ENCODE assay signal across 10 cellular contexts in the genomic region with DNA sequence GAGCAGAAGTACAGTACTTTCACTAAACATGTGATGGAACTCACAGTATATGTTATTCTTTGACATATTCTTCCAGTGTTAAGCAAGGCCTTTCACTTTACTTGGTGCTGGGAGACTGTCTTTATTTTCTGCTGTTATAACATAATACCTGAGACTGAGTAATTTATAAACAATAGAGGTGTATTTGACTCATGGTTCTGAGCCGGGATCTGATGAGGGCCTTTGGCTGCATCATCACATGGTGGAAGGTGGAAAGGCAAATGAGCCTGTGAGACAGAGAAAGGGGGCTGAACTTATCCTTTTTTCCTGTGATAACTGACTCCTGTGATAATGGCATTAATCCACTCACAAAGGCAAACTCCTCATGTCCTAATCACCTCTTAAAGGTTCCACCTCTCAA. TPM values are rescaled to one million over a fixed set of nuclear protein-coding genes. Genes with fewer than 3 reads are reported as not detected.
DNase-seq lines count a peak whose midpoint lies in the region; ATAC-seq and TF ChIP-seq lines count a peak whose summit lies in the region.
"Had no signal": no experiment of that assay in that cellular context is flagged by ENCODE, and none has a peak within 500 bp of the region (broad histone marks: within the 10 kb centered on the region; RNA-seq: fewer than 3 reads in every experiment).

No MANE protein-coding gene starts in this region.

- H2AFZ ChIP-seq in smooth muscle cell (ENCODE audit: low read depth): no peak overlapping the region

- no peak for ATAC-seq in right cardiac atrium
- no peak for ATAC-seq in HG03108 (IDR thresholded peaks at IDR 0.05; ENCODE audit: unreplicated experiment)

- peak overlapping the region; percentile 98 for H3K4me2 ChIP-seq in smooth muscle cell

- no peaks in the 10 kb centered on the region for H3F3A ChIP-seq in smooth muscle cell (ENCODE audit: low read depth)

- H4K20me1 ChIP-seq in smooth muscle cell (ENCODE audit: low read depth): no peaks in the 10 kb centered on the region

- H3K27me3 ChIP-seq in right cardiac atrium (ENCODE audit: control insufficient read depth, insufficient read depth) (no peaks in the 10 kb centered on the region), smooth muscle cell (ENCODE audit: low read depth) (no peaks in the 10 kb centered on the region)

- no peaks in the 10 kb centered on the region for H3K36me3 ChIP-seq in smooth muscle cell (ENCODE audit: low read depth)

- H3K79me2 ChIP-seq in smooth muscle cell (ENCODE audit: low read depth): peaks cover 49% of the 10 kb centered on the region

- H3K36me3 Mint-ChIP-seq in T-helper 1 cell treated with Interleukin-12 subunit alpha and Interleukin-12 subunit beta and Interleukin-4 antibody, amounts not matched to agents 30 μg/mL and 1 μg/mL, for 36 hours (ENCODE audit: low read depth): peaks cover 10% of the 10 kb centered on the region
- peaks cover 10% of the 10 kb centered on the region for H3K36me3 Mint-ChIP-seq in activated CD4-positive, alpha-beta memory T cell treated with anti-CD3 and anti-CD28 coated beads for 36 hours

- no peaks in the 10 kb centered on the region for H3K9me3 Mint-ChIP-seq in T-helper 1 cell treated with Interleukin-12 subunit alpha and Interleukin-12 subunit beta and Interleukin-4 antibody, amounts not matched to agents 30 μg/mL and 1 μg/mL, for 36 hours
- no peaks in the 10 kb centered on the region for H3K9me3 Mint-ChIP-seq in activated CD4-positive, alpha-beta memory T cell treated with anti-CD3 and anti-CD28 coated beads for 36 hours

- 65% methylated on average over 1 of the region's 1 CpG for WGBS in right cardiac atrium
- 97% methylated on average over 1 of the region's 1 CpG for WGBS in smooth muscle cell (ENCODE audit: low lambda C conversion rate)

- no peaks in the 10 kb centered on the region for H3K27me3 Mint-ChIP-seq in T-helper 1 cell treated with Interleukin-12 subunit alpha and Interleukin-12 subunit beta and Interleukin-4 antibody, amounts not matched to agents 30 μg/mL and 1 μg/mL, for 36 hours (ENCODE audit: low read depth)
- no peaks in the 10 kb centered on the region for H3K27me3 Mint-ChIP-seq in activated CD4-positive, alpha-beta memory T cell treated with anti-CD3 and anti-CD28 coated beads for 36 hours

- DNase-seq in T-helper 1 cell (no peak), right cardiac atrium (no peak), smooth muscle cell (lab: John Stamatoyannopoulos, UW; ENCODE audit: unreplicated experiment) (no peak), GM20000 (ENCODE audit: low spot score) (no peak), NCI-H345 treated with DMSO at 0.1 percent for 48 hours (lab: John Stamatoyannopoulos, UW; ENCODE audit: unreplicated experiment) (no peak)
- no peak for DNase-seq in activated CD4-positive, alpha-beta memory T cell treated with anti-CD3 and anti-CD28 coated beads for 36 hours
- DNase-seq: activated CD4-positive, alpha-beta T cell treated with anti-CD3 and anti-CD28 coated beads for 4 hours; NCI-H187 treated with DMSO at 0.1 percent for 48 hours had no signal

- H3K4me1 ChIP-seq in right cardiac atrium (ENCODE audit: control insufficient read depth, insufficient read depth, low read length): no peaks in the 10 kb centered on the region
- H3K4me1 ChIP-seq in smooth muscle cell (ENCODE audit: low read depth): peaks cover 9% of the 10 kb centered on the region

- H3K27ac ChIP-seq in right cardiac atrium (ENCODE audit: low read length) (no peak overlapping the region), smooth muscle cell (ENCODE audit: low read depth) (peak overlapping the region; percentile 96)

- POLR2A ChIA-PET in activated CD4-positive, alpha-beta memory T cell treated with anti-CD3 and anti-CD28 coated beads for 36 hours (lab: Charles Lee): no interaction called here

- CTCF ChIA-PET in activated CD4-positive, alpha-beta memory T cell treated with anti-CD3 and anti-CD28 coated beads for 36 hours (lab: Charles Lee): no interaction called here

- H3K9me3 ChIP-seq in right cardiac atrium (ENCODE audit: control insufficient read depth, low read length) (no peaks in the 10 kb centered on the region), smooth muscle cell (replicated peaks; ENCODE audit: low read depth) (no peaks in the 10 kb centered on the region)

- H3K27ac Mint-ChIP-seq in T-helper 1 cell treated with Interleukin-12 subunit alpha and Interleukin-12 subunit beta and Interleukin-4 antibody, amounts not matched to agents 30 μg/mL and 1 μg/mL, for 36 hours: peak overlapping the region; percentile 99
- H3K27ac Mint-ChIP-seq in activated CD4-positive, alpha-beta memory T cell treated with anti-CD3 and anti-CD28 coated beads for 36 hours: peak overlapping the region; percentile 100

- H3K4me3 Mint-ChIP-seq in T-helper 1 cell treated with Interleukin-12 subunit alpha and Interleukin-12 subunit beta and Interleukin-4 antibody, amounts not matched to agents 30 μg/mL and 1 μg/mL, for 36 hours: peak overlapping the region; percentile 95
- H3K4me3 Mint-ChIP-seq in activated CD4-positive, alpha-beta memory T cell treated with anti-CD3 and anti-CD28 coated beads for 36 hours: peak overlapping the region; percentile 87

- intact Hi-C loops in activated CD4-positive, alpha-beta memory T cell treated with anti-CD3 and anti-CD28 coated beads for 36 hours (cut with micrococcal nuclease): no loop called here
- intact Hi-C loops in right cardiac atrium (cut with DNase I): no loop called here

- peak overlapping the region; percentile 100 for H3K9ac ChIP-seq in smooth muscle cell (ENCODE audit: low read depth)

- H3K4me3 ChIP-seq in right cardiac atrium (ENCODE audit: low read length): peak overlapping the region; percentile 82
- H3K4me3 ChIP-seq in smooth muscle cell: peak overlapping the region; percentile 99

- H3K4me1 Mint-ChIP-seq in T-helper 1 cell treated with Interleukin-12 subunit alpha and Interleukin-12 subunit beta and Interleukin-4 antibody, amounts not matched to agents 30 μg/mL and 1 μg/mL, for 36 hours (ENCODE audit: low read depth): peaks cover 31% of the 10 kb centered on the region
- peaks cover 47% of the 10 kb centered on the region for H3K4me1 Mint-ChIP-seq in activated CD4-positive, alpha-beta memory T cell treated with anti-CD3 and anti-CD28 coated beads for 36 hours (ENCODE audit: low read depth)

- TF ChIP-seq CTCF in smooth muscle cell (IDR thresholded peaks at IDR 0.05; ENCODE audit: borderline replicate concordance, insufficient read depth, poor library complexity, severe bottlenecking) (no peak), GM20000 (IDR thresholded peaks at IDR 0.05; ENCODE audit: extremely low read depth, missing control alignments) (no peak)

RNA-seq across cellular contexts. Expression of a gene that starts 1.4 kb away (rescaled TPM):
- total RNA-seq in activated CD4-positive, alpha-beta memory T cell treated with anti-CD3 and anti-CD28 coated beads for 36 hours: 10 to 100 TPM; 45.0 to 47.6 TPM
- total RNA-seq in right cardiac atrium: 10 to 100 TPM; 29.9 to 38.0 (median 33.5) TPM
- 53.5 TPM for polyA plus RNA-seq in right cardiac atrium
- total RNA-seq in smooth muscle cell: 21.3 and 32.6 TPM in 2 replicates
- polyA plus RNA-seq in smooth muscle cell: 20.1 and 21.0 TPM in 2 replicates

RNA-seq across cellular contexts. Expression of a gene that starts 38.7 kb away (rescaled TPM):
- total RNA-seq in activated CD4-positive, alpha-beta memory T cell treated with anti-CD3 and anti-CD28 coated beads for 36 hours: 1 to 10 TPM in 1 of 2 experiments, under 1 TPM in 1; 0.67 to 1.1 TPM
- total RNA-seq in right cardiac atrium (under 1 TPM in 2 of 4 donors, not detected in 2; 0.15 to 0.42 TPM), smooth muscle cell (0.09 TPM in 1 of 2 replicates, not detected in the other)
- polyA plus RNA-seq in right cardiac atrium (0.05 TPM), smooth muscle cell (0.27 TPM in 1 of 2 replicates, not detected in the other)

RNA-seq across cellular contexts. Expression of a gene that starts 57.5 kb away (rescaled TPM):
- total RNA-seq in activated CD4-positive, alpha-beta memory T cell treated with anti-CD3 and anti-CD28 coated beads for 36 hours: 10 to 100 TPM; 44.6 to 51.4 TPM
- 10 to 100 TPM; 29.6 to 40.8 (median 38.7) TPM for total RNA-seq in right cardiac atrium
- 19.7 TPM for polyA plus RNA-seq in right cardiac atrium
- 28.3 and 46.7 TPM in 2 replicates for total RNA-seq in smooth muscle cell
- polyA plus RNA-seq in smooth muscle cell: 36.8 and 45.4 TPM in 2 replicates
